Comparison of ENCODE assay signal across 21 cellular contexts in genomic region chr10:73917566-73918305, GRCh38. TPM values are rescaled to one million over a fixed set of nuclear protein-coding genes. Genes with fewer than 3 reads are reported as not detected.
DNase-seq lines count a peak whose midpoint lies in the region; TF ChIP-seq lines count a peak whose summit lies in the region.
"Had no signal": no experiment of that assay in that cellular context is flagged by ENCODE, and none has a peak within 500 bp of the region (broad histone marks: within the 10 kb centered on the region; RNA-seq: fewer than 3 reads in every experiment).

No MANE protein-coding gene starts in this region.

- TF ChIP-seq CTCF in NB4 (IDR thresholded peaks at IDR 0.05; ENCODE audit: low read depth, low read length) = no peak
- TF ChIP-seq CTCF in GM13976 (IDR thresholded peaks at IDR 0.05; ENCODE audit: borderline replicate concordance, control extremely low read depth, extremely low read depth, insufficient read depth, missing control alignments) = no peak

- DNase-seq in Daoy (ENCODE audit: low read depth) = peak; percentile 32
- DNase-seq in NB4 (ENCODE audit: low read depth) = peak; percentile 32
- DNase-seq in cerebellar cortex (ENCODE audit: low spot score) = peak; percentile 46
- DNase-seq in GM13976 (ENCODE audit: low spot score) = no peak
- no peak for DNase-seq in NCI-H82 treated with DMSO at 0.1 percent for 48 hours (lab: John Stamatoyannopoulos, UW; ENCODE audit: unreplicated experiment)
- DNase-seq in NCI-H2227 (lab: John Stamatoyannopoulos, UW; ENCODE audit: unreplicated experiment) = no peak
- no peak for DNase-seq in anterior cingulate cortex (lab: John Stamatoyannopoulos, UW)
- DNase-seq: activated CD4-positive, alpha-beta T cell treated with anti-CD3 and anti-CD28 coated beads for 36 hours; activated T-cell treated with anti-CD3 and anti-CD28 coated beads, Interleukin-2, amount 50 U/mL, for 72 hours; CD4-positive, alpha-beta memory T cell; Karpas-422; NCI-H1417; NCI-H524 treated with DMSO at 0.1 percent for 48 hours; retina; SHP77 treated with DMSO at 0.1 percent for 48 hours; T-cell had no signal

- no peak for TF ChIP-seq POLR2A in NB4 (IDR thresholded peaks at IDR 0.05; ENCODE audit: extremely low read depth, insufficient read length)

- H3K27ac ChIP-seq in skin epidermis = peak overlapping the region in 11 of 21 experiments; percentile 14 to 89 (median 28)
- H3K27ac ChIP-seq: thoracic aorta had no signal

- in situ Hi-C loops in GM13976 (cut with MboI; ENCODE audit: low sequenced_read_pairs, unreplicated experiment) = no loop called here

- H3K4me3 ChIP-seq in NB4 (ENCODE audit: low read depth, low read length) (no peak overlapping the region), skin epidermis (no peak overlapping the region)
- H3K4me3 ChIP-seq: colonic mucosa, HAP-1, lung, thoracic aorta had no signal

RNA-seq across cellular contexts. Expression of gene PLAU, which starts 6.8 kb away (rescaled TPM):
- total RNA-seq in Daoy (2014; rRNA removed; shearing (Covaris generic)) = 159 and 165 TPM in 2 replicates

RNA-seq across cellular contexts. Expression of gene CAMK2G, which starts 43.4 kb away (rescaled TPM):
- 12.2 and 14.6 TPM in 2 replicates for total RNA-seq in Daoy (2014; rRNA removed; shearing (Covaris generic))

Comparison
In these comparisons a context has a peak if more than half of its experiments do, and no peak if none do; other contexts are left out.
1. DNase-seq: peak in Daoy (single experiment), NB4 (single experiment) and cerebellar cortex (single experiment); none in GM13976 (single experiment), NCI-H82 treated with DMSO at 0.1 percent for 48 hours (single experiment), NCI-H2227 (single experiment) and anterior cingulate cortex (0 of 58).